In the genomic region with DNA sequence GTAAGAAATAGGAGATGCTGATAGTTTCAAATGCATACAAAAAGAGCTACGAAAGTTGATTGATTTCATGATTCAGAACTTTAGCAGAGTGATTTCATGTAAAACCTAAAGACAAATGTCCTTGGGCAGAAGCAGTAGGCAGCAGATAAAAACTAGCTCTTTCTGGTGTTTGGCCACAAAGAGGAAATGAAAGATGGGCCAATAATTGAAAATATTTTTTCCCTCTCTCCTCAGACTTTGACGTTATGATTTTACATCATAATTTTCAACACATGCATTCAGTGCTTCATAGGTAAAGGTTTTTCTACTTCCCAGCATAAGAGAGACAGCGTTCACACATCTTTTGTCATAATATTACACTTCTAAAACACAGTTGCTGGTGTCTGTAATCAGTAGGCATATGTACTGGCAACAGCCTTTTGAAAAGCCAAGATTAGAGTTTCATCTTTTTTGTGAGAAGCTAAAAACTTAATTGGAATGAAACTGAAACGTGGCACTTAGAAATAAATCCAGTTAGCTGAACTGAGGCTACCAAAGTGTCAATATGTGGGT, we compare ENCODE assay signal across 15 cellular contexts.
DNase-seq lines count a peak whose midpoint lies in the region; ATAC-seq and TF ChIP-seq lines count a peak whose summit lies in the region.
"Had no signal": no experiment of that assay in that cellular context is flagged by ENCODE, and none has a peak within 500 bp of the region (broad histone marks: within the 10 kb centered on the region; RNA-seq: fewer than 3 reads in every experiment).

No MANE protein-coding gene starts in this region.

- no peak overlapping the region for H3K27ac ChIP-seq in tibial artery
- H3K27ac ChIP-seq: body of pancreas, heart right ventricle, lower lobe of right lung, uterus had no signal

- H3K4me3 ChIP-seq in tibial artery, result no peak overlapping the region
- H3K4me3 ChIP-seq: body of pancreas, heart right ventricle, lower lobe of right lung, uterus had no signal

- TF ChIP-seq CTCF in tibial artery (IDR thresholded peaks at IDR 0.05), result no peak

- ATAC-seq in GM19043 (IDR thresholded peaks at IDR 0.05; ENCODE audit: low read depth, unreplicated experiment) (peak; percentile 50), HG02798 (IDR thresholded peaks at IDR 0.05; ENCODE audit: poor library complexity, unreplicated experiment) (peak; percentile 56), GM21619 (IDR thresholded peaks at IDR 0.05; ENCODE audit: unreplicated experiment) (no peak)
- ATAC-seq: activated CD4-positive, alpha-beta T cell treated with anti-CD3 and anti-CD28 coated beads for 36 hours had no signal

- intact Hi-C loops in tibial artery (cut with DNase I; ENCODE audit: low total_unique reads), result no loop called here

- no peaks in the 10 kb centered on the region for H3K9me3 ChIP-seq in tibial artery
- H3K9me3 ChIP-seq: body of pancreas, heart right ventricle, lower lobe of right lung, uterus had no signal

- H3K4me1 ChIP-seq in tibial artery, result peaks cover 0 to 11% (median 5%) of the 10 kb centered on the region in 4 donors
- H3K4me1 ChIP-seq: uterus had no signal

- H3K27me3 ChIP-seq in tibial artery, result no peaks in the 10 kb centered on the region
- H3K27me3 ChIP-seq: body of pancreas, uterus had no signal

- H3K36me3 ChIP-seq in tibial artery, result no peaks in the 10 kb centered on the region
- H3K36me3 ChIP-seq: heart right ventricle, lower lobe of right lung, uterus had no signal

- DNase-seq in AML-193 (lab: John Stamatoyannopoulos, UW) (peak; percentile 27 to 32), NOMO-1 (lab: John Stamatoyannopoulos, UW; ENCODE audit: unreplicated experiment in 2 of 2) (peak; percentile 61 to 82), NCI-H345 treated with DMSO at 0.1 percent for 48 hours (lab: John Stamatoyannopoulos, UW; ENCODE audit: unreplicated experiment) (no peak), tibial artery (no peak), GM19240 (ENCODE audit: insufficient read length, low spot score) (no peak)
- DNase-seq: activated CD4-positive, alpha-beta T cell treated with anti-CD3 and anti-CD28 coated beads for 36 hours; DMS153; lower lobe of right lung; NCI-H1417 treated with DMSO at 0.1 percent for 48 hours had no signal

Comparison
In these comparisons a context has a peak if more than half of its experiments do, and no peak if none do; other contexts are left out.
1. DNase-seq: peak in AML-193 (2 of 2) and NOMO-1 (2 of 2); none in NCI-H345 treated with DMSO at 0.1 percent for 48 hours (single experiment), tibial artery (0 of 2) and GM19240 (single experiment).